In the genomic region with DNA sequence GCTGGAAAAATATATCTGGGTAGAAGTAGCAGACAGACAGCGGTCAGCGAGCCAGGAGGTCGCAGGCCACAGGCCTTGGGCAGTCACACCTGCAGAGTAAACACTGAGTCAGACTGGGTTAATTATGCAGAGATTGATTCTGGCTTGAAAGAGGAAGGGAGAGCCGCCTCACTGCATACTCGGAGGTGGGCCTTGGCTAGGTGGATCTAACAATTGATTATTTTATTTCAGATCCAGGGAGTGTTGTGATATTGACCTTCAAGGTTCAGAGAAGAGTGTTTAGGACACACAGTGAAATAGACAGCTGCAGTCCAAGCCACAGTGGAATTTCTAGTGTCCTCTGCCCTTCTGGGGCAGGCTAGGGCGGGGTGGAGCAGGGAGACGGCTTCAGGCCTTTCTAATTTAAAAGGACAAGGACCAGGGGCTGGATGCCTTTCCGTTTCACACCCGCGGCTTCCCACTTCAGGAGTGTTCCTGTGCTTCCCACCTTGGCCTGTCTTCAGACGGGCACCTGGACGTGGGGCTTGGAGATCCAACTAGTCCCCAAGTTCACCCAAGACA, we compare ENCODE assay signal across 12 cellular contexts.
DNase-seq lines count a peak whose midpoint lies in the region; ATAC-seq, FAIRE-seq and TF ChIP-seq lines count a peak whose summit lies in the region.
"Had no signal": no experiment of that assay in that cellular context is flagged by ENCODE, and none has a peak within 500 bp of the region (broad histone marks: within the 10 kb centered on the region; RNA-seq: fewer than 3 reads in every experiment).

No MANE protein-coding gene starts in this region.

- H3K36me3 Mint-ChIP-seq in endodermal cell (ENCODE audit: low read depth) = no peaks in the 10 kb centered on the region
- no peaks in the 10 kb centered on the region for H3K36me3 Mint-ChIP-seq in activated CD8-positive, alpha-beta T cell treated with anti-CD3 and anti-CD28 coated beads, Interleukin-2, amount 10 ng/mL, durations not matched to agents 7 days and 5 days (ENCODE audit: low read depth)

- peak; percentile 57 for DNase-seq in Daoy (ENCODE audit: low read depth)
- DNase-seq in NCI-H146 treated with DMSO at 0.1 percent for 48 hours (lab: John Stamatoyannopoulos, UW; ENCODE audit: unreplicated experiment) = peak; percentile 93
- peak; percentile 67 for DNase-seq in endodermal cell
- DNase-seq in activated CD8-positive, alpha-beta T cell treated with anti-CD3 and anti-CD28 coated beads, Interleukin-2, amount 10 ng/mL, durations not matched to agents 7 days and 5 days = no peak
- no peak for DNase-seq in KG1 (lab: John Stamatoyannopoulos, UW)
- DNase-seq in stimulated activated CD4-positive, alpha-beta T cell treated with anti-CD3 and anti-CD28 coated beads, Interleukin-2, amount 100 ng/mL, for 24 hours = no peak
- no peak for DNase-seq in HTR-8/SVneo (ENCODE audit: insufficient read length, low spot score)
- DNase-seq: NCI-H2081 had no signal

- H3K27ac Mint-ChIP-seq in endodermal cell = no peak overlapping the region
- no peak overlapping the region for H3K27ac Mint-ChIP-seq in activated CD8-positive, alpha-beta T cell treated with anti-CD3 and anti-CD28 coated beads, Interleukin-2, amount 10 ng/mL, durations not matched to agents 7 days and 5 days

- H3K27ac ChIP-seq in endodermal cell (ENCODE audit: low read depth, low read length) (no peak overlapping the region), mucosa of rectum (ENCODE audit: low read depth in 2 of 2, low read length in 2 of 2) (peak overlapping the region; percentile 35 to 48)
- H3K27ac ChIP-seq: foreskin keratinocyte, vagina had no signal

- no peak for FAIRE-seq in HTR-8/SVneo (lab: Jason Lieb, UNC)
- FAIRE-seq: GM12892 had no signal

- 53 to 67% methylated on average over 12 of the region's 12 CpGs for WGBS in endodermal cell (ENCODE audit: insufficient coverage in 1 of 2, insufficient read length in 1 of 2), 2 experiments

- H3K4me1 ChIP-seq in endodermal cell (ENCODE audit: control insufficient read depth, insufficient read depth, low read length) (peaks cover 13% of the 10 kb centered on the region), mucosa of rectum (ENCODE audit: control insufficient read depth in 2 of 2, insufficient read depth in 2 of 2, low read length in 2 of 2) (peaks cover 14% of the 10 kb centered on the region in 2 donors)

- H3K27me3 Mint-ChIP-seq in endodermal cell (ENCODE audit: insufficient read depth) = peaks cover 12% of the 10 kb centered on the region
- H3K27me3 Mint-ChIP-seq in activated CD8-positive, alpha-beta T cell treated with anti-CD3 and anti-CD28 coated beads, Interleukin-2, amount 10 ng/mL, durations not matched to agents 7 days and 5 days (ENCODE audit: low read depth) = peaks cover 9% of the 10 kb centered on the region

- ATAC-seq in activated CD8-positive, alpha-beta T cell treated with anti-CD3 and anti-CD28 coated beads, Interleukin-2, amount 10 ng/mL, durations not matched to agents 7 days and 5 days = no peak
- ATAC-seq: foreskin keratinocyte had no signal

- no peaks in the 10 kb centered on the region for H3K27me3 ChIP-seq in endodermal cell (ENCODE audit: control insufficient read depth, insufficient read depth, low read length, poor library complexity, severe bottlenecking)
- H3K27me3 ChIP-seq in mucosa of rectum (ENCODE audit: control insufficient read depth in 2 of 2, insufficient read depth in 2 of 2, low read length in 2 of 2) = no peaks in the 10 kb centered on the region
- H3K27me3 ChIP-seq: foreskin keratinocyte, vagina had no signal

- H3K4me3 Mint-ChIP-seq in endodermal cell = no peak overlapping the region
- H3K4me3 Mint-ChIP-seq in activated CD8-positive, alpha-beta T cell treated with anti-CD3 and anti-CD28 coated beads, Interleukin-2, amount 10 ng/mL, durations not matched to agents 7 days and 5 days = no peak overlapping the region

- H3K36me3 ChIP-seq in endodermal cell (ENCODE audit: control insufficient read depth, insufficient read depth, low read length) (no peaks in the 10 kb centered on the region), mucosa of rectum (ENCODE audit: control insufficient read depth in 2 of 2, insufficient read depth in 2 of 2, low read length in 2 of 2) (no peaks in the 10 kb centered on the region)
- H3K36me3 ChIP-seq: vagina had no signal

- H3K9me3 ChIP-seq in endodermal cell (ENCODE audit: control insufficient read depth, low read length) (no peaks in the 10 kb centered on the region), mucosa of rectum (ENCODE audit: control insufficient read depth in 2 of 2, low read length in 2 of 2) (no peaks in the 10 kb centered on the region)
- H3K9me3 ChIP-seq: vagina had no signal

- CTCF ChIA-PET in activated CD8-positive, alpha-beta T cell treated with anti-CD3 and anti-CD28 coated beads, Interleukin-2, amount 10 ng/mL, durations not matched to agents 7 days and 5 days (lab: Charles Lee) = no interaction called here

- H3K9me3 Mint-ChIP-seq in endodermal cell = peaks cover 7% of the 10 kb centered on the region
- no peaks in the 10 kb centered on the region for H3K9me3 Mint-ChIP-seq in activated CD8-positive, alpha-beta T cell treated with anti-CD3 and anti-CD28 coated beads, Interleukin-2, amount 10 ng/mL, durations not matched to agents 7 days and 5 days (ENCODE audit: insufficient read depth)

- TF ChIP-seq CTCF in endodermal cell (conservative IDR thresholded peaks at IDR 0.05) = no peak

- H3K9ac ChIP-seq in endodermal cell (ENCODE audit: extremely low read depth, low read length, poor library complexity, severe bottlenecking) = no peak overlapping the region
- no peak overlapping the region for H3K9ac ChIP-seq in mucosa of rectum (ENCODE audit: low read depth in 1 of 2, low read length in 2 of 2)

- H3K4me3 ChIP-seq in endodermal cell (ENCODE audit: low read length) (no peak overlapping the region), mucosa of rectum (ENCODE audit: low read length in 2 of 2) (no peak overlapping the region)
- H3K4me3 ChIP-seq: vagina had no signal

- H3K4me1 Mint-ChIP-seq in endodermal cell = peaks cover 40% of the 10 kb centered on the region
- no peaks in the 10 kb centered on the region for H3K4me1 Mint-ChIP-seq in activated CD8-positive, alpha-beta T cell treated with anti-CD3 and anti-CD28 coated beads, Interleukin-2, amount 10 ng/mL, durations not matched to agents 7 days and 5 days (ENCODE audit: low read depth)

- POLR2A ChIA-PET in activated CD8-positive, alpha-beta T cell treated with anti-CD3 and anti-CD28 coated beads, Interleukin-2, amount 10 ng/mL, durations not matched to agents 7 days and 5 days (lab: Charles Lee) = no interaction called here

Comparison
In these comparisons a context has a peak if more than half of its experiments do, and no peak if none do; other contexts are left out.
1. DNase-seq: peak in Daoy (single experiment), NCI-H146 treated with DMSO at 0.1 percent for 48 hours (single experiment) and endodermal cell (single experiment); none in activated CD8-positive, alpha-beta T cell treated with anti-CD3 and anti-CD28 coated beads, Interleukin-2, amount 10 ng/mL, durations not matched to agents 7 days and 5 days (single experiment), KG1 (single experiment), stimulated activated CD4-positive, alpha-beta T cell treated with anti-CD3 and anti-CD28 coated beads, Interleukin-2, amount 100 ng/mL, for 24 hours (0 of 2) and HTR-8/SVneo (single experiment).